In the genomic region with DNA sequence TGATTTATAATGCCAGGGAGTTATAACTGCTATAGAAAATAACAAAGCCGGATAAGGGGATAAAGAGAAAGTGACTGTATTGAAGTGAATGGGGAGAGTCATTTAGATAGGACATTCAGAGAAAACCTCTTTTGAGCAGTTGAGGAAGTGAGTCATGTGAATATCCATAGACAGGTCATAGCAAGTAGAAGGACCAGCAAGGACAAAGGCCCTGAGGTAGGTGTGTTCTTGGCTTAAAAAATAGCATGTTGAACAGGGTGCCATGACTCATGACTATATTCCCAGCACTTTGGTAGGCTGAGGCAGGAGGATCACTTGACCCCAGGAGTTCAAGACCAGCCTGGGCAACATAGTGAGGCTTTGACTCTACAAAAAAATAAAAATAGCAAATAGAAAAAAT, we compare ENCODE assay signal across 1 cellular context.
TF ChIP-seq lines count a peak whose summit lies in the region.

No MANE protein-coding gene starts in this region.

TF ChIP-seq in K562, 482 proteins besides CTCF, POLR2A, EP300 and RAD21:
- TF ChIP-seq DNMT1 (IDR thresholded peaks at IDR 0.05): no peak
- no peak for TF ChIP-seq GTF3C2 (IDR thresholded peaks at IDR 0.05; ENCODE audit: borderline replicate concordance, extremely low read depth, insufficient read length)
- peak; percentile 72 for TF ChIP-seq RBM25 (IDR thresholded peaks at IDR 0.05; ENCODE audit: low read depth, low read length, severe bottlenecking)
- no peak for TF ChIP-seq ARID3A (IDR thresholded peaks at IDR 0.05; ENCODE audit: borderline replicate concordance, low read depth, low read length)
- 0 out of 2 replicates have a peak, but pooled peaks have one; percentile 43 for TF ChIP-seq FOSL1 (tag; conservative IDR thresholded peaks at IDR 0.05)
- no peak for TF ChIP-seq NFIX (CRISPR knock-in tag; IDR thresholded peaks at IDR 0.05; ENCODE audit: low read depth)
